ENCODE assay signal across 25 cellular contexts in genomic region chr6:106490030-106490429, GRCh38.
A peak's percentile ranks its signal among the peaks of the same experiment; 100 is the strongest.
DNase-seq lines count a peak whose midpoint lies in the region; ATAC-seq, FAIRE-seq and TF ChIP-seq lines count a peak whose summit lies in the region.
"Had no signal": no experiment of that assay in that cellular context is flagged by ENCODE, and none has a peak within 500 bp of the region (broad histone marks: within the 10 kb centered on the region; RNA-seq: fewer than 3 reads in every experiment).

No MANE protein-coding gene starts in this region.

- H3K36me3 ChIP-seq in astrocyte (ENCODE audit: insufficient read depth, low read length) (no peaks in the 10 kb centered on the region), hepatocyte (replicated peaks; ENCODE audit: insufficient read depth, low read depth) (no peaks in the 10 kb centered on the region), esophagus squamous epithelium (no peaks in the 10 kb centered on the region)

- 93% methylated on average over 1 of the region's 1 CpG for WGBS in hepatocyte (ENCODE audit: low lambda C conversion rate, missing lambda C conversion rate)
- WGBS in esophagus squamous epithelium, 2 donors = 71 to 76% methylated on average over 1 of the region's 1 CpG

- TF ChIP-seq POLR2A in esophagus squamous epithelium (IDR thresholded peaks at IDR 0.05) = no peak

- intact Hi-C loops in esophagus squamous epithelium (cut with DNase I) = no loop called here

- no peak for FAIRE-seq in astrocyte (lab: Jason Lieb, UNC)
- FAIRE-seq: D721Med, H54 had no signal

- H3K4me1 ChIP-seq in astrocyte (ENCODE audit: insufficient read depth, low read length) (peaks cover 6% of the 10 kb centered on the region), hepatocyte (ENCODE audit: insufficient read depth) (no peaks in the 10 kb centered on the region), esophagus squamous epithelium (peaks cover 0 to 34% (median 7%) of the 10 kb centered on the region in 3 donors)

- H3K79me2 ChIP-seq in astrocyte (ENCODE audit: insufficient read depth, low read length) = no peaks in the 10 kb centered on the region
- no peaks in the 10 kb centered on the region for H3K79me2 ChIP-seq in hepatocyte

- H2AFZ ChIP-seq in astrocyte (ENCODE audit: low read depth, low read length) = no peak overlapping the region
- H2AFZ ChIP-seq in hepatocyte = no peak overlapping the region

- no peaks in the 10 kb centered on the region for H4K20me1 ChIP-seq in astrocyte (ENCODE audit: insufficient read depth, low read length)
- no peaks in the 10 kb centered on the region for H4K20me1 ChIP-seq in hepatocyte (ENCODE audit: insufficient read depth, poor library complexity, severe bottlenecking)

- H3K4me3 Mint-ChIP-seq in astrocyte (ENCODE audit: unreplicated experiment) = no peak overlapping the region
- H3K4me3 Mint-ChIP-seq: HFFc6 had no signal

- no peak for ATAC-seq in GM21717 (IDR thresholded peaks at IDR 0.05; ENCODE audit: unreplicated experiment)

- peaks cover 27% of the 10 kb centered on the region for H3K4me1 Mint-ChIP-seq in astrocyte (ENCODE audit: low read depth, unreplicated experiment)

- TF ChIP-seq CTCF in astrocyte (IDR thresholded peaks at IDR 0.05; ENCODE audit: insufficient read depth, low read depth, low read length) (no peak), hepatocyte (IDR thresholded peaks at IDR 0.05; ENCODE audit: poor library complexity) (no peak), esophagus squamous epithelium (IDR thresholded peaks at IDR 0.05) (no peak)

- peak overlapping the region; percentile 21 for H3K27ac Mint-ChIP-seq in astrocyte (ENCODE audit: unreplicated experiment)
- H3K27ac Mint-ChIP-seq: HFFc6 had no signal

- H3K9ac ChIP-seq in astrocyte (ENCODE audit: low read length) = no peak overlapping the region
- H3K9ac ChIP-seq: SK-N-SH had no signal

- no peaks in the 10 kb centered on the region for H3K27me3 ChIP-seq in astrocyte (ENCODE audit: insufficient read depth, low read length)
- H3K27me3 ChIP-seq in hepatocyte = no peaks in the 10 kb centered on the region
- no peaks in the 10 kb centered on the region for H3K27me3 ChIP-seq in esophagus squamous epithelium

- H3K36me3 Mint-ChIP-seq in astrocyte (ENCODE audit: low read depth, unreplicated experiment) = no peaks in the 10 kb centered on the region

- H3K4me3 ChIP-seq in astrocyte (ENCODE audit: insufficient read depth, low read depth, low read length) (no peak overlapping the region), hepatocyte (no peak overlapping the region), esophagus squamous epithelium (no peak overlapping the region)

- H3K9me3 Mint-ChIP-seq in astrocyte (ENCODE audit: unreplicated experiment) = no peaks in the 10 kb centered on the region
- H3K9me3 Mint-ChIP-seq: HFFc6 had no signal

- peak; percentile 52 for DNase-seq in SIG-M5 treated with dmso at 0.1 percent for 504 hours (lab: John Stamatoyannopoulos, UW; ENCODE audit: unreplicated experiment)
- no peak for DNase-seq in SIG-M5 (lab: John Stamatoyannopoulos, UW)
- peak; percentile 22 for DNase-seq in NCI-H226
- no peak for DNase-seq in astrocyte (ENCODE audit: low read depth)
- no peak for DNase-seq in hepatocyte (ENCODE audit: low spot score)
- no peak for DNase-seq in DMS153 (lab: John Stamatoyannopoulos, UW)
- no peak for DNase-seq in esophagus squamous epithelium (lab: John Stamatoyannopoulos, UW)
- DNase-seq: 8988T; EL; GF-D8; HFFc6; KBM-7; NCI-H1092; NCI-H1436; NCI-H187 treated with DMSO at 0.1 percent for 48 hours; NCI-H510A; NCI-H748 treated with DMSO at 0.1 percent for 48 hours; NK-92 treated with Interleukin-12 subunit alpha and Interleukin-12 subunit beta, amount 100 ng/mL, for 24 hours; OCI-M1; SHP77; SK-N-SH had no signal

- H3K27ac ChIP-seq in astrocyte (ENCODE audit: low read depth, low read length) (no peak overlapping the region), hepatocyte (no peak overlapping the region), esophagus squamous epithelium (no peak overlapping the region)
- H3K27ac ChIP-seq: C4-2B had no signal

- H3K4me2 ChIP-seq in astrocyte (ENCODE audit: low read length) (no peak overlapping the region), hepatocyte (no peak overlapping the region)
- H3K4me2 ChIP-seq: SK-N-SH had no signal

- no peaks in the 10 kb centered on the region for H3K9me2 ChIP-seq in hepatocyte (replicated peaks; ENCODE audit: insufficient read depth)
- H3K9me2 ChIP-seq: SK-N-SH had no signal

- no peaks in the 10 kb centered on the region for H3K9me3 ChIP-seq in astrocyte (ENCODE audit: insufficient read depth, low read depth, low read length)
- no peaks in the 10 kb centered on the region for H3K9me3 ChIP-seq in hepatocyte (ENCODE audit: low read depth)
- H3K9me3 ChIP-seq in esophagus squamous epithelium = no peaks in the 10 kb centered on the region

- H3K27me3 Mint-ChIP-seq in astrocyte (ENCODE audit: low read depth, unreplicated experiment) = no peaks in the 10 kb centered on the region

Comparison
In these comparisons a context has a peak if more than half of its experiments do, and no peak if none do; other contexts are left out.
1. DNase-seq: peak in SIG-M5 treated with dmso at 0.1 percent for 504 hours (single experiment) and NCI-H226 (single experiment); none in SIG-M5 (single experiment), astrocyte (single experiment), hepatocyte (single experiment), DMS153 (single experiment) and esophagus squamous epithelium (single experiment).